In genomic region chr4:112172180-112172579, GRCh38 we compare ENCODE assay signal across 11 cellular contexts. TPM values are rescaled to one million over a fixed set of nuclear protein-coding genes. Genes with fewer than 3 reads are reported as not detected.
DNase-seq lines count a peak whose midpoint lies in the region; ATAC-seq and TF ChIP-seq lines count a peak whose summit lies in the region.
"Had no signal": no experiment of that assay in that cellular context is flagged by ENCODE, and none has a peak within 500 bp of the region (broad histone marks: within the 10 kb centered on the region; RNA-seq: fewer than 3 reads in every experiment).

No MANE protein-coding gene starts in this region.

- TF ChIP-seq CTCF in gastrocnemius medialis (IDR thresholded peaks at IDR 0.05 in 4 of 5, conservative IDR thresholded peaks at IDR 0.05 in 1 of 5), result no peak
- no peak for TF ChIP-seq CTCF in vagina (IDR thresholded peaks at IDR 0.05)

- intact Hi-C loops in gastrocnemius medialis (cut with DNase I; ENCODE audit: low total_unique reads) (no loop called here), vagina (cut with DNase I) (no loop called here)

- H3K4me3 ChIP-seq in gastrocnemius medialis (no peak overlapping the region), vagina (no peak overlapping the region)
- H3K4me3 ChIP-seq: cardiac muscle cell had no signal

- TF ChIP-seq POLR2A in gastrocnemius medialis (IDR thresholded peaks at IDR 0.05) (no peak), vagina (IDR thresholded peaks at IDR 0.05) (no peak)

- no peak overlapping the region for H3K27ac ChIP-seq in substantia nigra (ENCODE audit: low read depth, low read length, poor library complexity, severe bottlenecking)
- no peak overlapping the region for H3K27ac ChIP-seq in gastrocnemius medialis
- H3K27ac ChIP-seq in vagina, result no peak overlapping the region
- H3K27ac ChIP-seq: cardiac muscle cell had no signal

- ATAC-seq in GM18498 (IDR thresholded peaks at IDR 0.05; ENCODE audit: unreplicated experiment), result peak; percentile 62
- ATAC-seq in GM19395 (IDR thresholded peaks at IDR 0.05; ENCODE audit: unreplicated experiment), result peak; percentile 71
- peak; percentile 82 for ATAC-seq in HG02852 (IDR thresholded peaks at IDR 0.05; ENCODE audit: unreplicated experiment)
- ATAC-seq in HG03575 (IDR thresholded peaks at IDR 0.05; ENCODE audit: extremely low read depth, insufficient number of reproducible peaks, low FRiP score, unreplicated experiment), result peak; percentile 86
- ATAC-seq in HG02970 (IDR thresholded peaks at IDR 0.05; ENCODE audit: low FRiP score, unreplicated experiment), result no peak
- ATAC-seq in gastrocnemius medialis, result no peak

- no peaks in the 10 kb centered on the region for H3K9me3 ChIP-seq in gastrocnemius medialis
- H3K9me3 ChIP-seq in vagina, result no peaks in the 10 kb centered on the region

- in situ Hi-C loops in gastrocnemius medialis (cut with MboI; ENCODE audit: low sequenced_read_pairs in 4 of 4), result no loop called here

- H3K36me3 ChIP-seq in gastrocnemius medialis (no peaks in the 10 kb centered on the region), vagina (no peaks in the 10 kb centered on the region)
- H3K36me3 ChIP-seq: cardiac muscle cell had no signal

- H3K4me1 ChIP-seq in gastrocnemius medialis, result peaks cover 8 to 21% of the 10 kb centered on the region in 2 donors
- no peaks in the 10 kb centered on the region for H3K4me1 ChIP-seq in vagina

- H3K27me3 ChIP-seq in gastrocnemius medialis (no peaks in the 10 kb centered on the region), vagina (no peaks in the 10 kb centered on the region)
- H3K27me3 ChIP-seq: cardiac muscle cell had no signal

- DNase-seq in substantia nigra (lab: John Stamatoyannopoulos, UW) (no peak), gastrocnemius medialis (no peak), vagina (ENCODE audit: extremely low spot score in 2 of 2) (no peak)
- DNase-seq: C1 segment of cervical spinal cord; stimulated activated CD4-positive, alpha-beta T cell treated with anti-CD3 and anti-CD28 coated beads, Interleukin-4, amount 100 ng/mL, for 1 hour had no signal

RNA-seq across cellular contexts. Expression of gene FAM241A, which starts 26.9 kb away (rescaled TPM):
- total RNA-seq in gastrocnemius medialis (1 to 10 TPM; 2.3 to 7.0 (median 3.3) TPM), vagina (3.4 TPM)

RNA-seq across cellular contexts. Expression of gene AP1AR, which starts 59.4 kb away (rescaled TPM):
- total RNA-seq in gastrocnemius medialis, result 10 to 100 TPM in 3 of 4 donors, 1 to 10 TPM in 1; 8.9 to 21.5 (median 15.2) TPM
- total RNA-seq in vagina, result 28.2 TPM

Comparison
In these comparisons a context has a peak if more than half of its experiments do, and no peak if none do; other contexts are left out.
1. ATAC-seq: peak in GM18498 (single experiment), GM19395 (single experiment), HG02852 (single experiment) and HG03575 (single experiment); none in HG02970 (single experiment) and gastrocnemius medialis (0 of 2).